8 cellular contexts compared by ENCODE assay signal in genomic region chr10:70232859-70233108, GRCh38. TPM values are rescaled to one million over a fixed set of nuclear protein-coding genes. Genes with fewer than 3 reads are reported as not detected.
DNase-seq lines count a peak whose midpoint lies in the region; ATAC-seq and TF ChIP-seq lines count a peak whose summit lies in the region.

No MANE protein-coding gene starts in this region.

- no peak for TF ChIP-seq CTCF in CD4-positive, alpha-beta T cell (IDR thresholded peaks at IDR 0.05)
- TF ChIP-seq CTCF in OCI-LY1 (IDR thresholded peaks at IDR 0.05; ENCODE audit: low read length) (no peak), neural crest cell (conservative IDR thresholded peaks at IDR 0.05) (no peak), GM10266 (IDR thresholded peaks at IDR 0.05; ENCODE audit: control insufficient read depth, insufficient read depth, low read depth, missing control alignments) (no peak)

- peak overlapping the region; percentile 92 for H3K27ac Mint-ChIP-seq in CD4-positive, alpha-beta T cell
- H3K27ac Mint-ChIP-seq in neural crest cell (ENCODE audit: unreplicated experiment) = peak overlapping the region; percentile 96

- H3K9me2 ChIP-seq in OCI-LY1 (ENCODE audit: low read depth, low read length) = no peaks in the 10 kb centered on the region

- CTCF ChIA-PET in CD4-positive, alpha-beta T cell (lab: Charles Lee) = interaction anchor here (1.1 to 2.7 kb wide), 5 partner anchors 11 to 132 kb away, joined by 4 to 26 read pairs (median 11); partner anchors contain the start of gene TYSND1

- peaks cover 21% of the 10 kb centered on the region for H3K36me3 Mint-ChIP-seq in CD4-positive, alpha-beta T cell (ENCODE audit: low read depth)
- H3K36me3 Mint-ChIP-seq in neural crest cell (ENCODE audit: low read depth) = peaks cover 4% of the 10 kb centered on the region

- H3K4me3 ChIP-seq in OCI-LY1 (ENCODE audit: low read depth, low read length, poor library complexity, severe bottlenecking) (peak overlapping the region; percentile 100), duodenal mucosa (ENCODE audit: low read depth in 1 of 2, low read length in 2 of 2) (peak overlapping the region; percentile 84)

- H3K4me1 Mint-ChIP-seq in CD4-positive, alpha-beta T cell (ENCODE audit: low read depth) = peaks cover 26% of the 10 kb centered on the region
- H3K4me1 Mint-ChIP-seq in neural crest cell = peaks cover 28% of the 10 kb centered on the region

- H3K4me3 Mint-ChIP-seq in CD4-positive, alpha-beta T cell = peak overlapping the region; percentile 94
- H3K4me3 Mint-ChIP-seq in neural crest cell = peak overlapping the region; percentile 99

- intact Hi-C loops in CD4-positive, alpha-beta T cell (cut with DNase I, micrococcal nuclease) = loop anchor here (1.0 to 10.0 kb wide), 9 partner anchors 11 to 1982 kb away; partner anchors contain the start of genes TYSND1 (in 2 of the 2), ANAPC16 (in 1 of the 2), ASCC1 (in 1 of the 2) and PALD1 (in 1 of the 2)

- H3K36me3 ChIP-seq in OCI-LY1 (ENCODE audit: insufficient read depth, low read length) = peaks cover 30% of the 10 kb centered on the region
- H3K36me3 ChIP-seq in duodenal mucosa (ENCODE audit: control insufficient read depth in 1 of 2, insufficient read depth in 2 of 2, low read length in 2 of 2) = peaks cover 0 to 10% of the 10 kb centered on the region in 2 donors

- peak overlapping the region; percentile 93 for H3K4me2 ChIP-seq in OCI-LY1 (ENCODE audit: low read length)

- H3K4me1 ChIP-seq in OCI-LY1 (ENCODE audit: insufficient read depth, low read length, severe bottlenecking) (peaks cover 33% of the 10 kb centered on the region), duodenal mucosa (ENCODE audit: control insufficient read depth in 1 of 2, insufficient read depth in 2 of 2, low read length in 2 of 2) (peaks cover 19 to 25% of the 10 kb centered on the region in 2 donors)

- peaks cover 45% of the 10 kb centered on the region for H3K79me2 ChIP-seq in OCI-LY1 (ENCODE audit: insufficient read depth, low read length)

- H3K9me3 Mint-ChIP-seq in CD4-positive, alpha-beta T cell = no peaks in the 10 kb centered on the region
- H3K9me3 Mint-ChIP-seq in neural crest cell = peaks cover 4% of the 10 kb centered on the region

- H4K20me1 ChIP-seq in OCI-LY1 (ENCODE audit: insufficient read depth, low read length) = no peaks in the 10 kb centered on the region

- ATAC-seq in CD4-positive, alpha-beta T cell (ENCODE audit: poor library complexity) = no peak

- peak in 1 of 10 experiments; percentile 7 for DNase-seq in CD4-positive, alpha-beta T cell
- DNase-seq in neural crest cell (ENCODE audit: low read depth, low spot score) = no peak
- no peak for DNase-seq in ureter (ENCODE audit: low spot score)
- no peak for DNase-seq in HK-2 (ENCODE audit: unreplicated experiment)
- DNase-seq in ACHN = no peak
- DNase-seq in GM10266 (ENCODE audit: extremely low spot score) = no peak

- POLR2A ChIA-PET in CD4-positive, alpha-beta T cell (lab: Charles Lee) = interaction anchor here (0.8 to 3.2 kb wide), 11 partner anchors 10 to 172 kb away, joined by 3 to 30 read pairs (median 5); partner anchors contain the start of genes EIF4EBP2, SAR1A and TYSND1

- in situ Hi-C loops in ACHN (cut with HindIII; ENCODE audit: low pct_ligation_motif_present, low pct_unique_long_range_greater_than_20kb, low sequenced_read_pairs) = no loop called here

- peak overlapping the region; percentile 74 for H3K27ac ChIP-seq in CD4-positive, alpha-beta T cell (ENCODE audit: low read depth, low read length)
- H3K27ac ChIP-seq in OCI-LY1 (ENCODE audit: low read depth, low read length, poor library complexity, severe bottlenecking) (peak overlapping the region; percentile 6), duodenal mucosa (ENCODE audit: low read depth, low read length) (peak overlapping the region; percentile 91)

- no peaks in the 10 kb centered on the region for H3F3A ChIP-seq in OCI-LY1 (ENCODE audit: insufficient read depth, low read length)

- H3K9me3 ChIP-seq in CD4-positive, alpha-beta T cell (ENCODE audit: control insufficient read depth, low read length) = no peaks in the 10 kb centered on the region
- no peaks in the 10 kb centered on the region for H3K9me3 ChIP-seq in OCI-LY1 (ENCODE audit: low read length)
- H3K9me3 ChIP-seq in duodenal mucosa (ENCODE audit: control insufficient read depth in 1 of 2, low read length in 2 of 2) = no peaks in the 10 kb centered on the region

- no peak overlapping the region for H2AFZ ChIP-seq in OCI-LY1 (ENCODE audit: low read length)

- H3K27me3 ChIP-seq in CD4-positive, alpha-beta T cell (ENCODE audit: control insufficient read depth, insufficient read depth, low read length) = no peaks in the 10 kb centered on the region
- no peaks in the 10 kb centered on the region for H3K27me3 ChIP-seq in OCI-LY1 (ENCODE audit: insufficient read depth, low read length)
- H3K27me3 ChIP-seq in duodenal mucosa (ENCODE audit: control insufficient read depth in 1 of 2, insufficient read depth in 2 of 2, low read length in 2 of 2) = no peaks in the 10 kb centered on the region

- peak overlapping the region; percentile 99 for H3K9ac ChIP-seq in OCI-LY1 (ENCODE audit: low read length)
- H3K9ac ChIP-seq in duodenal mucosa (ENCODE audit: low read depth in 1 of 2, low read length in 2 of 2) = peak overlapping the region; percentile 88 to 98

- H3K27me3 Mint-ChIP-seq in CD4-positive, alpha-beta T cell = no peaks in the 10 kb centered on the region
- no peaks in the 10 kb centered on the region for H3K27me3 Mint-ChIP-seq in neural crest cell (ENCODE audit: low read depth)

RNA-seq across cellular contexts. Expression of gene PPA1, which starts 0.4 kb away (rescaled TPM):
- total RNA-seq in CD4-positive, alpha-beta T cell = 10 to 100 TPM; 69.0 to 69.3 TPM
- total RNA-seq in neural crest cell (174 and 179 TPM in 2 replicates), ureter (125 TPM)

RNA-seq across cellular contexts. Expression of gene NPFFR1, which starts 51.0 kb away (rescaled TPM):
- under 1 TPM in 1 of 2 experiments, not detected in 1; 0.03 TPM for total RNA-seq in CD4-positive, alpha-beta T cell
- total RNA-seq in neural crest cell (not detected in 2 replicates), ureter (0.05 TPM)

Comparison
In these comparisons a context has a peak if more than half of its experiments do, and no peak if none do; other contexts are left out.
1. H3K27ac ChIP-seq: peak in every context shown above with its lines; median percentile 91 in duodenal mucosa; 74 in CD4-positive, alpha-beta T cell; 6 in OCI-LY1.